Comparison of ENCODE assay signal across 23 cellular contexts in genomic region chr13:81577601-81578000, GRCh38.
DNase-seq lines count a peak whose midpoint lies in the region; ATAC-seq, FAIRE-seq and TF ChIP-seq lines count a peak whose summit lies in the region.
"Had no signal": no experiment of that assay in that cellular context is flagged by ENCODE, and none has a peak within 500 bp of the region (broad histone marks: within the 10 kb centered on the region; RNA-seq: fewer than 3 reads in every experiment).

No MANE protein-coding gene starts in this region.

- H3K27me3 ChIP-seq in astrocyte (ENCODE audit: insufficient read depth, low read length), result no peaks in the 10 kb centered on the region
- H3K27me3 ChIP-seq: SJSA1, suprapubic skin had no signal

- H3K36me3 Mint-ChIP-seq in astrocyte (ENCODE audit: low read depth, unreplicated experiment), result no peaks in the 10 kb centered on the region
- H3K36me3 Mint-ChIP-seq in stimulated activated naive B cell treated with anti-CD40 and anti-IgM and Interleukin-4, amounts not matched to agents 10 μg/mL and 1 μg/mL and 100 μg/mL, for 72 hours, result no peaks in the 10 kb centered on the region
- H3K36me3 Mint-ChIP-seq: activated naive CD8-positive, alpha-beta T cell; CD4-positive, CD25-positive, alpha-beta regulatory T cell had no signal

- H3K4me1 ChIP-seq in astrocyte (ENCODE audit: insufficient read depth, low read length), result no peaks in the 10 kb centered on the region
- H3K4me1 ChIP-seq: psoas muscle, SJSA1, suprapubic skin had no signal

- peaks cover 6% of the 10 kb centered on the region for H3K4me1 Mint-ChIP-seq in astrocyte (ENCODE audit: low read depth, unreplicated experiment)
- H3K4me1 Mint-ChIP-seq in stimulated activated naive B cell treated with anti-CD40 and anti-IgM and Interleukin-4, amounts not matched to agents 10 μg/mL and 1 μg/mL and 100 μg/mL, for 72 hours, result no peaks in the 10 kb centered on the region

- no peak overlapping the region for H3K4me2 ChIP-seq in astrocyte (ENCODE audit: low read length)

- no peak overlapping the region for H2AFZ ChIP-seq in astrocyte (ENCODE audit: low read depth, low read length)

- H3K9me3 ChIP-seq in astrocyte (ENCODE audit: insufficient read depth, low read depth, low read length), result no peaks in the 10 kb centered on the region
- H3K9me3 ChIP-seq: psoas muscle, SJSA1, suprapubic skin had no signal

- H4K20me1 ChIP-seq in astrocyte (ENCODE audit: insufficient read depth, low read length), result no peaks in the 10 kb centered on the region

- H3K4me3 ChIP-seq in astrocyte (ENCODE audit: insufficient read depth, low read depth, low read length), result no peak overlapping the region
- H3K4me3 ChIP-seq: psoas muscle, SJSA1, suprapubic skin had no signal

- ATAC-seq in stimulated activated naive B cell treated with anti-CD40 and anti-IgM and Interleukin-4, amounts not matched to agents 10 μg/mL and 1 μg/mL and 100 μg/mL, for 72 hours (replicated peaks), result no peak
- ATAC-seq: left cardiac atrium, Panc1, psoas muscle had no signal

- TF ChIP-seq EP300 in Ishikawa (IDR thresholded peaks at IDR 0.05; ENCODE audit: borderline replicate concordance), result no peak

- FAIRE-seq in astrocyte (lab: Jason Lieb, UNC), result no peak
- FAIRE-seq: frontal cortex had no signal

- H3K36me3 ChIP-seq in astrocyte (ENCODE audit: insufficient read depth, low read length), result no peaks in the 10 kb centered on the region
- H3K36me3 ChIP-seq: SJSA1, suprapubic skin had no signal

- peak; percentile 33 for DNase-seq in COLO829 (ENCODE audit: low spot score)
- DNase-seq in astrocyte (ENCODE audit: low read depth), result peak; percentile 20
- DNase-seq in left kidney (ENCODE audit: low read depth, low spot score), result peak; percentile 9
- DNase-seq in activated CD8-positive, alpha-beta memory T cell treated with anti-CD3 and anti-CD28 coated beads, Interleukin-2, amount 50 U/mL, for 4 hours, result no peak
- DNase-seq in NCI-H748 (lab: John Stamatoyannopoulos, UW; ENCODE audit: unreplicated experiment), result no peak
- no peak for DNase-seq in stimulated activated naive B cell treated with anti-CD40 and anti-IgM and Interleukin-4, amounts not matched to agents 10 μg/mL and 1 μg/mL and 100 μg/mL, for 72 hours
- DNase-seq in NCI-H1092 treated with DMSO at 0.1 percent for 48 hours (lab: John Stamatoyannopoulos, UW), result no peak
- DNase-seq: ACHN; activated CD4-positive, CD25-positive, alpha-beta regulatory T cell treated with anti-CD3 and anti-CD28 coated beads, Interleukin-2, amount 50 U/mL, for 72 hours; CD4-positive, CD25-positive, alpha-beta regulatory T cell; KG1; left cardiac atrium; midbrain; psoas muscle had no signal

- no peak for TF ChIP-seq CTCF in astrocyte (IDR thresholded peaks at IDR 0.05; ENCODE audit: insufficient read depth, low read depth, low read length)

- H3K9me3 Mint-ChIP-seq in astrocyte (ENCODE audit: unreplicated experiment), result no peaks in the 10 kb centered on the region
- H3K9me3 Mint-ChIP-seq in stimulated activated naive B cell treated with anti-CD40 and anti-IgM and Interleukin-4, amounts not matched to agents 10 μg/mL and 1 μg/mL and 100 μg/mL, for 72 hours, result peaks cover 0 to 5% of the 10 kb centered on the region in 2 donors
- H3K9me3 Mint-ChIP-seq: neural crest cell had no signal

- no peak overlapping the region for H3K27ac Mint-ChIP-seq in astrocyte (ENCODE audit: unreplicated experiment)
- no peak overlapping the region for H3K27ac Mint-ChIP-seq in stimulated activated naive B cell treated with anti-CD40 and anti-IgM and Interleukin-4, amounts not matched to agents 10 μg/mL and 1 μg/mL and 100 μg/mL, for 72 hours
- H3K27ac Mint-ChIP-seq: activated naive CD8-positive, alpha-beta T cell; CD4-positive, CD25-positive, alpha-beta regulatory T cell had no signal

- no peak overlapping the region for H3K4me3 Mint-ChIP-seq in astrocyte (ENCODE audit: unreplicated experiment)
- H3K4me3 Mint-ChIP-seq in stimulated activated naive B cell treated with anti-CD40 and anti-IgM and Interleukin-4, amounts not matched to agents 10 μg/mL and 1 μg/mL and 100 μg/mL, for 72 hours, result no peak overlapping the region
- H3K4me3 Mint-ChIP-seq: activated naive CD8-positive, alpha-beta T cell; CD4-positive, CD25-positive, alpha-beta regulatory T cell; neural crest cell had no signal

- no peak overlapping the region for H3K9ac ChIP-seq in astrocyte (ENCODE audit: low read length)

- H3K27me3 Mint-ChIP-seq in astrocyte (ENCODE audit: low read depth, unreplicated experiment), result no peaks in the 10 kb centered on the region
- no peaks in the 10 kb centered on the region for H3K27me3 Mint-ChIP-seq in stimulated activated naive B cell treated with anti-CD40 and anti-IgM and Interleukin-4, amounts not matched to agents 10 μg/mL and 1 μg/mL and 100 μg/mL, for 72 hours
- H3K27me3 Mint-ChIP-seq: activated naive CD8-positive, alpha-beta T cell; CD4-positive, CD25-positive, alpha-beta regulatory T cell had no signal

- TF ChIP-seq RAD21 in Ishikawa (IDR thresholded peaks at IDR 0.05; ENCODE audit: low read depth), result no peak

- no peaks in the 10 kb centered on the region for H3K79me2 ChIP-seq in astrocyte (ENCODE audit: insufficient read depth, low read length)

- H3K27ac ChIP-seq in astrocyte (ENCODE audit: low read depth, low read length), result no peak overlapping the region
- H3K27ac ChIP-seq: epithelial cell of prostate, HL-60, psoas muscle, SJSA1, suprapubic skin had no signal

TF ChIP-seq in Ishikawa, 13 proteins besides CTCF, POLR2A, EP300 and RAD21:
- TF ChIP-seq TEAD4 (IDR thresholded peaks at IDR 0.05) (no peak), NFIC (IDR thresholded peaks at IDR 0.05) (0 out of 2 replicates have a peak, but pooled peaks have one; percentile 16), YY1 (IDR thresholded peaks at IDR 0.05; ENCODE audit: low read depth) (no peak), CEBPB (IDR thresholded peaks at IDR 0.05) (no peak), FOXM1 (IDR thresholded peaks at IDR 0.05; ENCODE audit: borderline replicate concordance, low read depth) (no peak), USF1 (IDR thresholded peaks at IDR 0.05) (no peak), TAF1 (IDR thresholded peaks at IDR 0.05; ENCODE audit: low read depth) (no peak)
TF ChIP-seq in Ishikawa: peak in this region for 1.

Comparison
In these comparisons a context has a peak if more than half of its experiments do, and no peak if none do; other contexts are left out.
1. DNase-seq: peak in COLO829 (single experiment), astrocyte (single experiment) and left kidney (single experiment); none in activated CD8-positive, alpha-beta memory T cell treated with anti-CD3 and anti-CD28 coated beads, Interleukin-2, amount 50 U/mL, for 4 hours (single experiment), NCI-H748 (single experiment), stimulated activated naive B cell treated with anti-CD40 and anti-IgM and Interleukin-4, amounts not matched to agents 10 μg/mL and 1 μg/mL and 100 μg/mL, for 72 hours (single experiment) and NCI-H1092 treated with DMSO at 0.1 percent for 48 hours (single experiment).